In genomic region chr11:94925422-94926270, GRCh38 we compare ENCODE assay signal across 9 cellular contexts. TPM values are rescaled to one million over a fixed set of nuclear protein-coding genes. Genes with fewer than 3 reads are reported as not detected.
A peak's percentile ranks its signal among the peaks of the same experiment; 100 is the strongest.
DNase-seq lines count a peak whose midpoint lies in the region; ATAC-seq, FAIRE-seq and TF ChIP-seq lines count a peak whose summit lies in the region.
"Had no signal": no experiment of that assay in that cellular context is flagged by ENCODE, and none has a peak within 500 bp of the region (broad histone marks: within the 10 kb centered on the region; RNA-seq: fewer than 3 reads in every experiment).

No MANE protein-coding gene starts in this region.

- H3K36me3 ChIP-seq in GM12878 (ENCODE audit: control insufficient read depth in 2 of 2, insufficient read depth in 2 of 2, low read length in 1 of 2) (no peaks in the 10 kb centered on the region), H7 (replicated peaks; ENCODE audit: control insufficient read depth, insufficient read depth, low read length) (no peaks in the 10 kb centered on the region)

- no peaks in the 10 kb centered on the region for H3K27me3 Mint-ChIP-seq in osteocyte (ENCODE audit: unreplicated experiment)

- H2AFZ ChIP-seq in GM12878 (ENCODE audit: control insufficient read depth, low read depth, low read length) = no peak overlapping the region

- H3K4me3 ChIP-seq in GM12878 (no peak overlapping the region), H7 (ENCODE audit: insufficient read depth, low read depth, low read length) (no peak overlapping the region)

- FAIRE-seq in GM12878 (lab: Jason Lieb, UNC) (no peak), GM12892 (lab: Jason Lieb, UNC) (no peak)
- FAIRE-seq: TTC549 had no signal

- H3K9me3 ChIP-seq in GM12878 (replicated peaks; ENCODE audit: control insufficient read depth, insufficient read depth, low read length) = no peaks in the 10 kb centered on the region; the same call in 1 of the 3 replicates

- H3K79me2 ChIP-seq in GM12878 (ENCODE audit: control insufficient read depth, insufficient read depth, low read length) = no peaks in the 10 kb centered on the region

- ATAC-seq in GM18870 (IDR thresholded peaks at IDR 0.05; ENCODE audit: unreplicated experiment) = peak; percentile 80
- peak; percentile 74 for ATAC-seq in HG02678 (IDR thresholded peaks at IDR 0.05; ENCODE audit: unreplicated experiment)
- peak; percentile 42 for ATAC-seq in GM12878

- no peak overlapping the region for H3K27ac ChIP-seq in GM12878 (ENCODE audit: control insufficient read depth, insufficient read depth)

- no peak overlapping the region for H3K9ac ChIP-seq in GM12878 (ENCODE audit: control insufficient read depth, insufficient read depth, low read length)

- RAD21 ChIA-PET in GM12878 (lab: Charles Lee; ENCODE audit: unreplicated experiment) = no interaction called here

- BruUV-seq in GM12878 (replicated peaks; lab: Mats Ljungman, UMichigan) = no TSS peak

- TF ChIP-seq POLR2A in GM12878 (IDR thresholded peaks at IDR 0.05; ENCODE audit: low read depth, low read length) (no peak), GM12892 (IDR thresholded peaks at IDR 0.05; ENCODE audit: low read depth, low read length) (no peak)

- H3K4me1 Mint-ChIP-seq in osteocyte (ENCODE audit: unreplicated experiment) = peaks cover 54% of the 10 kb centered on the region

- TF ChIP-seq CTCF in GM12878 (IDR thresholded peaks at IDR 0.05 in 2 of 3, conservative IDR thresholded peaks at IDR 0.05 in 1 of 3; ENCODE audit: control insufficient read depth in 2 of 3, extremely low read depth in 1 of 3, insufficient read depth in 1 of 3, low read depth in 3 of 3, low read length in 3 of 3) (no peak), osteocyte (IDR thresholded peaks at IDR 0.05) (no peak)

- peak overlapping the region; percentile 89 for H3K27ac Mint-ChIP-seq in osteocyte (ENCODE audit: unreplicated experiment)

- no peak overlapping the region for H3K4me3 Mint-ChIP-seq in osteocyte (ENCODE audit: unreplicated experiment)

- H3K4me1 ChIP-seq in GM12878 (ENCODE audit: control insufficient read depth, insufficient read depth, low read length) = no peaks in the 10 kb centered on the region

- H3K4me2 ChIP-seq in GM12878 (ENCODE audit: control insufficient read depth, insufficient read depth) = no peak overlapping the region

- H3K9me3 Mint-ChIP-seq in osteocyte (ENCODE audit: unreplicated experiment) = no peaks in the 10 kb centered on the region

- no peak for TF ChIP-seq RAD21 in GM12878 (IDR thresholded peaks at IDR 0.05; ENCODE audit: insufficient read depth, low read depth, low read length)

- CTCF ChIA-PET in GM12878 (lab: Yijun Ruan, JAX) = no interaction called here

- H4K20me1 ChIP-seq in GM12878 (ENCODE audit: control insufficient read depth, insufficient read depth) = no peaks in the 10 kb centered on the region

- intact Hi-C loops in GM12878 (cut with micrococcal nuclease; ENCODE audit: unreplicated experiment) = no loop called here

- SMC1A ChIA-PET in GM12878 (lab: Charles Lee; ENCODE audit: uncharacterized antibody, unreplicated experiment) = no interaction called here

- TF ChIP-seq EP300 in GM12878 (IDR thresholded peaks at IDR 0.05; ENCODE audit: borderline replicate concordance in 1 of 2, control insufficient read depth in 1 of 2, low read depth in 2 of 2, low read length in 2 of 2) = no peak

- POLR2A ChIA-PET in GM12878 (lab: Charles Lee) = no interaction called here

- WGBS in GM12878 (ENCODE audit: insufficient coverage, insufficient replicate concordance, low lambda C conversion rate, missing lambda C conversion rate) = 18% methylated on average over 7 of the region's 7 CpGs

- H3K36me3 Mint-ChIP-seq in osteocyte (ENCODE audit: unreplicated experiment) = no peaks in the 10 kb centered on the region

- H3K27me3 ChIP-seq in GM12878 (replicated peaks in 1 of 2; ENCODE audit: control insufficient read depth in 2 of 2, insufficient read depth in 2 of 2, low read length in 1 of 2) (no peaks in the 10 kb centered on the region; a peak in 1 of 4 replicates), H7 (ENCODE audit: control insufficient read depth, insufficient read depth, low read length) (no peaks in the 10 kb centered on the region; the same call in 1 of the 2 replicates)

- no peak for DNase-seq in GM12878 (ENCODE audit: low read depth, low spot score)
- DNase-seq in osteocyte (ENCODE audit: extremely low spot score, unreplicated experiment) = no peak
- DNase-seq in GM12892 (ENCODE audit: insufficient read length) = no peak
- no peak for DNase-seq in hypothalamus (lab: John Stamatoyannopoulos, UW)
- no peak for DNase-seq in H7
- no peak for DNase-seq in GOT3 (lab: John Stamatoyannopoulos, UW)

- in situ Hi-C loops in GM12878 (cut with MboI) = no loop called here

TF ChIP-seq in GM12878, 131 proteins besides CTCF, POLR2A, EP300 and RAD21:
- 0 out of 2 replicates have a peak, but pooled peaks have one; percentile 17 for TF ChIP-seq PKNOX1 (IDR thresholded peaks at IDR 0.05)
- no peak for TF ChIP-seq SMC3 (IDR thresholded peaks at IDR 0.05; ENCODE audit: borderline replicate concordance, low read length)
- TF ChIP-seq KAT2A (conservative IDR thresholded peaks at IDR 0.05; ENCODE audit: control insufficient read depth, low read depth, low read length) = no peak
- no peak for TF ChIP-seq ZNF384 (IDR thresholded peaks at IDR 0.05; ENCODE audit: borderline replicate concordance, low read depth, low read length)
- no peak for TF ChIP-seq SUZ12 (IDR thresholded peaks at IDR 0.05; ENCODE audit: unreplicated experiment)
- TF ChIP-seq GATAD2B (conservative IDR thresholded peaks at IDR 0.05; ENCODE audit: low read depth) = no peak
- TF ChIP-seq YY1 (IDR thresholded peaks at IDR 0.05; ENCODE audit: low read depth, low read length) = no peak

RNA-seq across cellular contexts. Expression of gene CWC15, which starts 47.7 kb away (rescaled TPM):
- 48.7 and 50.7 TPM in 2 replicates for total RNA-seq in GM12878 (2013; cell fraction: nucleolus; rRNA removed)
- total RNA-seq in GM12878 (2014; rRNA removed) = 45.9 and 51.8 TPM in 2 replicates
- total RNA-seq in GM12878 (2014; rRNA removed; fragmentation: Illumina TruSeq; extraction: Trizol) = 71.7 and 75.9 TPM in 2 replicates
- 54.2 and 58.1 TPM in 2 replicates for total RNA-seq in GM12878 (2021)
- 38.5 TPM for polyA plus RNA-seq in GM12878 (2011; ENCODE audit: low read depth)
- 68.4 and 108 TPM in 2 replicates for polyA plus RNA-seq in GM12878 (2011; rRNA removed)
- 19.3 and 21.4 TPM in 2 replicates for polyA plus RNA-seq in GM12878 (2011; cell fraction: cytosol; rRNA removed)
- polyA plus RNA-seq in GM12878 (2011; cell fraction: nucleus; rRNA removed) = 46.2 and 62.4 TPM in 2 replicates
- 59.5 and 64.7 TPM in 2 replicates for polyA plus RNA-seq in GM12878 (2012)
- 78.5 and 107 TPM in 2 replicates for polyA plus RNA-seq in GM12878 (2014; fragmentation: Illumina TruSeq; extraction: Trizol)
- polyA plus RNA-seq in GM12878 (2014; fragmentation: Nextera tagmentation; extraction: Ambion mirVana) = 100 to 1,000 TPM; 122 to 142 TPM
- polyA plus RNA-seq in GM12878 (2014; rRNA removed) = 35.8 and 43.3 TPM in 2 replicates
- 10 to 100 TPM; 80.9 to 94.0 TPM for polyA plus RNA-seq in GM12878 (2016; fragmentation: Nextera tagmentation; extraction: Ambion mirVana)
- 15.9 and 22.0 TPM in 2 replicates for polyA minus RNA-seq in GM12878 (2011; rRNA and poly(A)+ RNA removed)
- 11.1 and 12.8 TPM in 2 replicates for polyA minus RNA-seq in GM12878 (2011; cell fraction: cytosol; rRNA and poly(A)+ RNA removed)
- 33.0 and 47.7 TPM in 2 replicates for polyA minus RNA-seq in GM12878 (2011; cell fraction: nucleus; rRNA and poly(A)+ RNA removed)
- total RNA-seq in osteocyte = 58.9 and 60.3 TPM in 2 replicates
- 90.6 TPM for polyA plus RNA-seq in GM12892 (2012; ENCODE audit: missing spikeins)
- 30.6 and 42.6 TPM in 2 replicates for total RNA-seq in H7 (2014; rRNA removed; shearing (Covaris generic))

RNA-seq across cellular contexts. Expression of gene KDM4D, which starts 47.9 kb away (rescaled TPM):
- 2.3 and 2.7 TPM in 2 replicates for total RNA-seq in GM12878 (2013; cell fraction: nucleolus; rRNA removed)
- total RNA-seq in GM12878 (2014; rRNA removed) (2.1 and 2.3 TPM in 2 replicates), GM12878 (2014; rRNA removed; fragmentation: Illumina TruSeq; extraction: Trizol) (1.2 TPM in 2 replicates), GM12878 (2021) (1.4 and 1.5 TPM in 2 replicates), osteocyte (0.81 and 0.97 TPM in 2 replicates)
- polyA plus RNA-seq in GM12878 (2011; ENCODE audit: low read depth) = 0.73 TPM
- polyA plus RNA-seq in GM12878 (2011; rRNA removed) (1.0 and 1.2 TPM in 2 replicates), GM12878 (2014; fragmentation: Illumina TruSeq; extraction: Trizol) (0.78 and 1.2 TPM in 2 replicates), GM12878 (2014; fragmentation: Nextera tagmentation; extraction: Ambion mirVana) (under 1 TPM; 0.63 to 0.69 TPM), GM12878 (2014; rRNA removed) (0.96 and 1.5 TPM in 2 replicates), GM12878 (2016; fragmentation: Nextera tagmentation; extraction: Ambion mirVana) (1 to 10 TPM; 1.3 to 2.6 TPM)
- 2.3 and 2.4 TPM in 2 replicates for polyA plus RNA-seq in GM12878 (2011; cell fraction: cytosol; rRNA removed)
- polyA plus RNA-seq in GM12878 (2011; cell fraction: nucleus; rRNA removed) = 1.8 and 1.9 TPM in 2 replicates
- polyA plus RNA-seq in GM12878 (2012) = 0.88 and 1.2 TPM in 2 replicates
- 3.1 and 3.5 TPM in 2 replicates for polyA minus RNA-seq in GM12878 (2011; rRNA and poly(A)+ RNA removed)
- 1.1 and 2.4 TPM in 2 replicates for polyA minus RNA-seq in GM12878 (2011; cell fraction: cytosol; rRNA and poly(A)+ RNA removed)
- polyA minus RNA-seq in GM12878 (2011; cell fraction: nucleus; rRNA and poly(A)+ RNA removed) = 1.7 and 2.2 TPM in 2 replicates
- 1.3 TPM for polyA plus RNA-seq in GM12892 (2012; ENCODE audit: missing spikeins)
- total RNA-seq in H7 (2014; rRNA removed; shearing (Covaris generic)) = 3.3 and 3.7 TPM in 2 replicates
